36 cellular contexts compared by ENCODE assay signal in genomic region chr5:41848983-41849382, GRCh38. TPM values are rescaled to one million over a fixed set of nuclear protein-coding genes. Genes with fewer than 3 reads are reported as not detected.
DNase-seq lines count a peak whose midpoint lies in the region; ATAC-seq, FAIRE-seq and TF ChIP-seq lines count a peak whose summit lies in the region.
"Had no signal": no experiment of that assay in that cellular context is flagged by ENCODE, and none has a peak within 500 bp of the region (broad histone marks: within the 10 kb centered on the region; RNA-seq: fewer than 3 reads in every experiment).

No MANE protein-coding gene starts in this region.

- H3K27me3 ChIP-seq in K562 (ENCODE audit: control insufficient read depth in 2 of 2, insufficient read depth in 2 of 2, low read length in 2 of 2) = no peaks in the 10 kb centered on the region; a peak in 1 of 5 replicates
- H3K27me3 ChIP-seq: BE2C; BLaER1; BLaER1 treated with 17β-estradiol and CSF1 and Interleukin-3, amounts not matched to agents 10 nM and 100 nM had no signal

- no peaks in the 10 kb centered on the region for H3K27me3 Mint-ChIP-seq in activated T-cell treated with anti-CD3 and anti-CD28 coated beads, Interleukin-2, amount 50 U/mL, for 24 hours
- H3K27me3 Mint-ChIP-seq in activated T-cell treated with anti-CD3 and anti-CD28 coated beads, Interleukin-2, amount 50 U/mL, for 4 hours (ENCODE audit: low read depth) = no peaks in the 10 kb centered on the region
- H3K27me3 Mint-ChIP-seq in activated naive CD8-positive, alpha-beta T cell = no peaks in the 10 kb centered on the region
- no peaks in the 10 kb centered on the region for H3K27me3 Mint-ChIP-seq in activated naive CD8-positive, alpha-beta T cell treated with anti-CD3 and anti-CD28 coated beads, Interleukin-2, amount 50 U/mL, for 24 hours
- H3K27me3 Mint-ChIP-seq: B cell; CD4-positive, alpha-beta memory T cell; CD4-positive, alpha-beta T cell; CD4-positive, CD25-positive, alpha-beta regulatory T cell; CD8-positive, alpha-beta memory T cell had no signal

- in situ Hi-C loops in K562 (cut with MboI) = no loop called here

- DNase-seq in activated T-cell treated with anti-CD3 and anti-CD28 coated beads, Interleukin-2, amount 50 U/mL, for 24 hours = no peak
- DNase-seq in activated T-cell treated with anti-CD3 and anti-CD28 coated beads, Interleukin-2, amount 50 U/mL, for 4 hours = no peak
- DNase-seq in activated naive CD8-positive, alpha-beta T cell treated with anti-CD3 and anti-CD28 coated beads, Interleukin-2, amount 50 U/mL, for 24 hours = no peak
- DNase-seq in K562 (ENCODE audit: extremely low read depth in 1 of 4, low spot score in 3 of 4) (peak; percentile 25 to 60 (median 42)), erythroblast (lab: John Stamatoyannopoulos, UW) (peak; percentile 30 to 65), D721Med (ENCODE audit: insufficient read length, low spot score) (no peak)
- DNase-seq: 8988T; ACHN; AML-193; BE2C; C1 segment of cervical spinal cord; Caco-2; Calu3; CD4-positive, alpha-beta memory T cell; CD4-positive, alpha-beta T cell; CD4-positive, CD25-positive, alpha-beta regulatory T cell; CD8-positive, alpha-beta memory T cell; CD8-positive, alpha-beta T cell; COR-L47; DMS 273 treated with DMSO at 0.1 percent for 48 hours; DMS153; DMS53; DMS79; DMS79 treated with DMSO at 0.1 percent for 48 hours; DND-41; EL had no signal

- H3K9me3 ChIP-seq in K562 (replicated peaks; ENCODE audit: control insufficient read depth, insufficient read depth, low read depth, low read length) = peaks cover 5% of the 10 kb centered on the region
- H3K9me3 ChIP-seq: A549, BE2C, Caco-2 had no signal

- TF ChIP-seq EP300 in K562 (IDR thresholded peaks at IDR 0.05; ENCODE audit: low read length) = peak; percentile 45

- H3K27ac Mint-ChIP-seq in activated T-cell treated with anti-CD3 and anti-CD28 coated beads, Interleukin-2, amount 50 U/mL, for 24 hours = peak overlapping the region; percentile 34
- H3K27ac Mint-ChIP-seq in activated naive CD8-positive, alpha-beta T cell = peak overlapping the region; percentile 54
- H3K27ac Mint-ChIP-seq in activated naive CD8-positive, alpha-beta T cell treated with anti-CD3 and anti-CD28 coated beads, Interleukin-2, amount 50 U/mL, for 24 hours = no peak overlapping the region
- H3K27ac Mint-ChIP-seq: B cell; CD14-positive monocyte; CD4-positive, alpha-beta T cell; CD4-positive, CD25-positive, alpha-beta regulatory T cell; CD8-positive, alpha-beta T cell had no signal

- no peak for TF ChIP-seq RAD21 in K562 (CRISPR knock-in tag; conservative IDR thresholded peaks at IDR 0.05 in 1 of 2, IDR thresholded peaks at IDR 0.05 in 1 of 2)

- CTCF ChIA-PET in K562 (lab: Yijun Ruan, JAX; ENCODE audit: low intra/inter-chr PET ratio) = no interaction called here

- peaks cover 55% of the 10 kb centered on the region for H3K36me3 Mint-ChIP-seq in activated T-cell treated with anti-CD3 and anti-CD28 coated beads, Interleukin-2, amount 50 U/mL, for 24 hours (ENCODE audit: low read depth)
- peaks cover 47% of the 10 kb centered on the region for H3K36me3 Mint-ChIP-seq in activated T-cell treated with anti-CD3 and anti-CD28 coated beads, Interleukin-2, amount 50 U/mL, for 4 hours (ENCODE audit: insufficient read depth)
- peaks cover 21% of the 10 kb centered on the region for H3K36me3 Mint-ChIP-seq in activated naive CD8-positive, alpha-beta T cell
- H3K36me3 Mint-ChIP-seq in activated naive CD8-positive, alpha-beta T cell treated with anti-CD3 and anti-CD28 coated beads, Interleukin-2, amount 50 U/mL, for 24 hours (ENCODE audit: low read depth) = peaks cover 52% of the 10 kb centered on the region

- H3K4me1 ChIP-seq in K562 (replicated peaks in 1 of 2; ENCODE audit: control insufficient read depth in 2 of 2, insufficient read depth in 2 of 2, low read length in 2 of 2) = no peaks in the 10 kb centered on the region; a peak in 1 of 5 replicates
- H3K4me1 ChIP-seq: A549, BE2C, BLaER1, Caco-2 had no signal

- no peak for TF ChIP-seq POLR2A in K562 (conservative IDR thresholded peaks at IDR 0.05)
- TF ChIP-seq POLR2A in erythroblast (IDR thresholded peaks at IDR 0.05; ENCODE audit: low read length) = no peak

- H3K4me3 ChIP-seq in K562 = no peak overlapping the region
- H3K4me3 ChIP-seq: A549; BLaER1; BLaER1 treated with 17β-estradiol and CSF1 and Interleukin-3, amounts not matched to agents 10 nM and 100 nM had no signal

- H3K4me2 ChIP-seq in K562 (ENCODE audit: insufficient read depth, low read length) = no peak overlapping the region
- H3K4me2 ChIP-seq: A549; BLaER1; BLaER1 treated with 17β-estradiol and CSF1 and Interleukin-3, amounts not matched to agents 10 nM and 100 nM had no signal

- H4K20me1 ChIP-seq in K562 (replicated peaks; ENCODE audit: control insufficient read depth, insufficient read depth, low read length) = no peaks in the 10 kb centered on the region
- H4K20me1 ChIP-seq: BLaER1; BLaER1 treated with 17β-estradiol and CSF1 and Interleukin-3, amounts not matched to agents 10 nM and 100 nM had no signal

- intact Hi-C loops in K562 (cut with micrococcal nuclease) = no loop called here

- no peak overlapping the region for H3K9ac ChIP-seq in K562 (ENCODE audit: insufficient read depth in 1 of 2, low read depth in 2 of 2, low read length in 2 of 2)
- H3K9ac ChIP-seq: BLaER1; BLaER1 treated with 17β-estradiol and CSF1 and Interleukin-3, amounts not matched to agents 10 nM and 100 nM had no signal

- 22% methylated on average over 6 of the region's 6 CpGs for WGBS in K562 (ENCODE audit: insufficient coverage, low coverage, missing lambda C conversion rate)

- H2AFZ ChIP-seq in K562 (ENCODE audit: low read depth, low read length) = no peak overlapping the region

- H3K79me2 ChIP-seq in K562 (ENCODE audit: control insufficient read depth, insufficient read depth, low read length) = no peaks in the 10 kb centered on the region

- no TSS peak for BruUV-seq in K562 (replicated peaks; lab: Mats Ljungman, UMichigan)

- H3K4me3 Mint-ChIP-seq in activated T-cell treated with anti-CD3 and anti-CD28 coated beads, Interleukin-2, amount 50 U/mL, for 24 hours = no peak overlapping the region
- H3K4me3 Mint-ChIP-seq in activated T-cell treated with anti-CD3 and anti-CD28 coated beads, Interleukin-2, amount 50 U/mL, for 4 hours = no peak overlapping the region
- H3K4me3 Mint-ChIP-seq in activated naive CD8-positive, alpha-beta T cell = no peak overlapping the region
- H3K4me3 Mint-ChIP-seq in activated naive CD8-positive, alpha-beta T cell treated with anti-CD3 and anti-CD28 coated beads, Interleukin-2, amount 50 U/mL, for 24 hours = no peak overlapping the region
- H3K4me3 Mint-ChIP-seq: B cell; CD14-positive monocyte; CD4-positive, alpha-beta memory T cell; CD4-positive, alpha-beta T cell; CD4-positive, CD25-positive, alpha-beta regulatory T cell; CD8-positive, alpha-beta memory T cell; CD8-positive, alpha-beta T cell had no signal

- FAIRE-seq in K562 (lab: Jason Lieb, UNC) (no peak), D721Med (lab: Jason Lieb, UNC) (no peak)
- FAIRE-seq: A204.1, A549 had no signal

- ATAC-seq in activated T-cell treated with anti-CD3 and anti-CD28 coated beads, Interleukin-2, amount 50 U/mL, for 4 hours = no peak
- ATAC-seq in activated naive CD8-positive, alpha-beta T cell treated with anti-CD3 and anti-CD28 coated beads, Interleukin-2, amount 50 U/mL, for 24 hours = no peak
- ATAC-seq in K562 = peak; percentile 65
- ATAC-seq in GM18909 (IDR thresholded peaks at IDR 0.05; ENCODE audit: poor library complexity, unreplicated experiment) = no peak
- ATAC-seq: A549; CD8-positive, alpha-beta T cell had no signal

- no peak overlapping the region for H3K27ac ChIP-seq in K562 (ENCODE audit: extremely low read depth, low read depth, low read length)
- H3K27ac ChIP-seq: 22Rv1; A549; BLaER1; BLaER1 treated with 17β-estradiol and CSF1 and Interleukin-3, amounts not matched to agents 10 nM and 100 nM; C4-2B had no signal

- TF ChIP-seq CTCF in K562 (IDR thresholded peaks at IDR 0.05 in 2 of 3, conservative IDR thresholded peaks at IDR 0.05 in 1 of 3; ENCODE audit: insufficient read depth in 2 of 3, low read depth in 1 of 3, low read length in 3 of 3) (no peak), D721Med (IDR thresholded peaks at IDR 0.05; ENCODE audit: insufficient read depth, missing control alignments) (no peak)

- H3K9me1 ChIP-seq in K562 (ENCODE audit: control insufficient read depth, insufficient read depth, low read length) = no peaks in the 10 kb centered on the region

- peaks cover 43% of the 10 kb centered on the region for H3K4me1 Mint-ChIP-seq in activated T-cell treated with anti-CD3 and anti-CD28 coated beads, Interleukin-2, amount 50 U/mL, for 24 hours (ENCODE audit: low read depth)
- H3K4me1 Mint-ChIP-seq in activated T-cell treated with anti-CD3 and anti-CD28 coated beads, Interleukin-2, amount 50 U/mL, for 4 hours (ENCODE audit: low read depth) = peaks cover 18% of the 10 kb centered on the region
- peaks cover 21% of the 10 kb centered on the region for H3K4me1 Mint-ChIP-seq in activated naive CD8-positive, alpha-beta T cell (ENCODE audit: low read depth)
- peaks cover 25% of the 10 kb centered on the region for H3K4me1 Mint-ChIP-seq in activated naive CD8-positive, alpha-beta T cell treated with anti-CD3 and anti-CD28 coated beads, Interleukin-2, amount 50 U/mL, for 24 hours
- H3K4me1 Mint-ChIP-seq: B cell, CD14-positive monocyte had no signal

- H3K36me3 ChIP-seq in K562 (ENCODE audit: control insufficient read depth, insufficient read depth, low read length) = peaks cover 49% of the 10 kb centered on the region

- POLR2A ChIA-PET in K562 (lab: Yijun Ruan, JAX) = interaction anchor here (1.4 kb wide), 1 partner anchor 20 kb away, joined by 4 read pairs; no protein-coding TSS in a partner anchor

- peaks cover 6% of the 10 kb centered on the region for H3K9me3 Mint-ChIP-seq in activated T-cell treated with anti-CD3 and anti-CD28 coated beads, Interleukin-2, amount 50 U/mL, for 24 hours
- no peaks in the 10 kb centered on the region for H3K9me3 Mint-ChIP-seq in activated T-cell treated with anti-CD3 and anti-CD28 coated beads, Interleukin-2, amount 50 U/mL, for 4 hours
- no peaks in the 10 kb centered on the region for H3K9me3 Mint-ChIP-seq in activated naive CD8-positive, alpha-beta T cell (ENCODE audit: low read depth)
- no peaks in the 10 kb centered on the region for H3K9me3 Mint-ChIP-seq in activated naive CD8-positive, alpha-beta T cell treated with anti-CD3 and anti-CD28 coated beads, Interleukin-2, amount 50 U/mL, for 24 hours
- H3K9me3 Mint-ChIP-seq: CD4-positive, alpha-beta memory T cell; CD4-positive, alpha-beta T cell; CD8-positive, alpha-beta memory T cell; CD8-positive, alpha-beta T cell had no signal

RNA-seq across cellular contexts. Expression of gene OXCT1, which starts 21.2 kb away (rescaled TPM):
- 10 to 100 TPM; 77.8 to 96.1 (median 89.7) TPM for total RNA-seq in activated T-cell treated with anti-CD3 and anti-CD28 coated beads, Interleukin-2, amount 50 U/mL, for 4 hours
- total RNA-seq in K562 (2011; cell fraction: chromatin; rRNA removed; ENCODE audit: low replicate concordance) = 19.0 and 39.2 TPM in 2 replicates
- total RNA-seq in K562 (2011; cell fraction: nucleolus; rRNA removed) = 12.0 and 17.2 TPM in 2 replicates
- 20.5 and 31.0 TPM in 2 replicates for total RNA-seq in K562 (2011; cell fraction: nucleoplasm; rRNA removed)
- total RNA-seq in K562 (2014; rRNA removed) = 26.6 and 28.8 TPM in 2 replicates
- 50.6 and 56.8 TPM in 2 replicates for total RNA-seq in K562 (2014; rRNA removed; fragmentation: Illumina TruSeq; extraction: Trizol)
- total RNA-seq in K562 (2015; rRNA removed; fragmentation: Illumina TruSeq; extraction: Trizol) = 46.6 and 50.4 TPM in 2 replicates
- total RNA-seq in K562 (2021) = 34.7 and 35.8 TPM in 2 replicates
- 37.6 and 42.3 TPM in 2 replicates for polyA plus RNA-seq in K562 (2011; rRNA removed)
- 7.5 and 23.0 TPM in 2 replicates for polyA plus RNA-seq in K562 (2011; cell fraction: cytosol; rRNA removed)
- 10.9 and 29.4 TPM in 2 replicates for polyA plus RNA-seq in K562 (2011; cell fraction: nucleus; rRNA removed)
- 33.7 and 65.0 TPM in 2 replicates for polyA plus RNA-seq in K562 (2012)
- polyA plus RNA-seq in K562 (2014; fragmentation: Illumina TruSeq; extraction: Trizol) = 44.3 and 51.0 TPM in 2 replicates
- polyA plus RNA-seq in K562 (2014; fragmentation: Nextera tagmentation; extraction: Ambion mirVana) = 10 to 100 TPM; 24.7 to 41.9 TPM
- polyA plus RNA-seq in K562 (2014; rRNA removed) = 41.2 and 61.2 TPM in 2 replicates
- polyA minus RNA-seq in K562 (2011; rRNA and poly(A)+ RNA removed) = 61.4 and 117 TPM in 2 replicates
- polyA minus RNA-seq in K562 (2011; cell fraction: cytosol; rRNA and poly(A)+ RNA removed) = 15.7 and 26.4 TPM in 2 replicates
- polyA minus RNA-seq in K562 (2011; cell fraction: nucleus; rRNA and poly(A)+ RNA removed) = 17.0 and 54.2 TPM in 2 replicates

RNA-seq across cellular contexts. Expression of gene RIMOC1, which starts 55.2 kb away (rescaled TPM):
- total RNA-seq in activated T-cell treated with anti-CD3 and anti-CD28 coated beads, Interleukin-2, amount 50 U/mL, for 4 hours = 10 to 100 TPM; 30.0 to 32.9 (median 32.7) TPM
- total RNA-seq in K562 (2011; cell fraction: chromatin; rRNA removed; ENCODE audit: low replicate concordance) = 9.3 and 33.8 TPM in 2 replicates
- total RNA-seq in K562 (2011; cell fraction: nucleolus; rRNA removed) = 5.0 and 6.3 TPM in 2 replicates
- 20.1 and 37.6 TPM in 2 replicates for total RNA-seq in K562 (2011; cell fraction: nucleoplasm; rRNA removed)
- total RNA-seq in K562 (2014; rRNA removed) (13.8 and 19.6 TPM in 2 replicates), K562 (2014; rRNA removed; fragmentation: Illumina TruSeq; extraction: Trizol) (38.3 and 42.1 TPM in 2 replicates), K562 (2015; rRNA removed; fragmentation: Illumina TruSeq; extraction: Trizol) (30.3 and 30.8 TPM in 2 replicates), K562 (2021) (47.5 and 48.7 TPM in 2 replicates)
- polyA plus RNA-seq in K562 (2011; rRNA removed) (47.9 and 63.1 TPM in 2 replicates), K562 (2014; fragmentation: Illumina TruSeq; extraction: Trizol) (33.7 and 40.6 TPM in 2 replicates), K562 (2014; fragmentation: Nextera tagmentation; extraction: Ambion mirVana) (10 to 100 TPM; 11.6 to 14.3 TPM), K562 (2014; rRNA removed) (26.3 and 34.9 TPM in 2 replicates)
- polyA plus RNA-seq in K562 (2011; cell fraction: cytosol; rRNA removed) = 14.0 and 39.5 TPM in 2 replicates
- polyA plus RNA-seq in K562 (2011; cell fraction: nucleus; rRNA removed) = 19.8 and 31.5 TPM in 2 replicates
- polyA plus RNA-seq in K562 (2012) = 9.2 and 13.4 TPM in 2 replicates
- 69.0 and 79.7 TPM in 2 replicates for polyA minus RNA-seq in K562 (2011; rRNA and poly(A)+ RNA removed)
- polyA minus RNA-seq in K562 (2011; cell fraction: cytosol; rRNA and poly(A)+ RNA removed) = 14.0 and 24.0 TPM in 2 replicates
- 15.8 and 23.4 TPM in 2 replicates for polyA minus RNA-seq in K562 (2011; cell fraction: nucleus; rRNA and poly(A)+ RNA removed)

Comparison
In these comparisons a context has a peak if more than half of its experiments do, and no peak if none do; other contexts are left out.
1. DNase-seq: peak in K562 (4 of 4) and erythroblast (2 of 2); none in activated T-cell treated with anti-CD3 and anti-CD28 coated beads, Interleukin-2, amount 50 U/mL, for 24 hours (single experiment), activated T-cell treated with anti-CD3 and anti-CD28 coated beads, Interleukin-2, amount 50 U/mL, for 4 hours (single experiment), activated naive CD8-positive, alpha-beta T cell treated with anti-CD3 and anti-CD28 coated beads, Interleukin-2, amount 50 U/mL, for 24 hours (single experiment) and D721Med (single experiment).